In genomic region chr18:9712130-9712577, GRCh38 we compare ENCODE assay signal across 18 cellular contexts. TPM values are rescaled to one million over a fixed set of nuclear protein-coding genes. Genes with fewer than 3 reads are reported as not detected.
A peak's percentile ranks its signal among the peaks of the same experiment; 100 is the strongest.
DNase-seq lines count a peak whose midpoint lies in the region; ATAC-seq, FAIRE-seq and TF ChIP-seq lines count a peak whose summit lies in the region.
"Had no signal": no experiment of that assay in that cellular context is flagged by ENCODE, and none has a peak within 500 bp of the region (broad histone marks: within the 10 kb centered on the region; RNA-seq: fewer than 3 reads in every experiment).

No MANE protein-coding gene starts in this region.

- no peaks in the 10 kb centered on the region for H3K36me3 ChIP-seq in stomach
- H3K36me3 ChIP-seq: colonic mucosa, SJCRH30 had no signal

- H3K36me3 Mint-ChIP-seq in mesothelial cell of epicardium = no peaks in the 10 kb centered on the region
- H3K36me3 Mint-ChIP-seq in activated CD4-positive, alpha-beta T cell treated with anti-CD3 and anti-CD28 coated beads, Interleukin-2, amount 10 ng/mL, durations not matched to agents 7 days and 5 days (ENCODE audit: low read depth) = no peaks in the 10 kb centered on the region
- no peaks in the 10 kb centered on the region for H3K36me3 Mint-ChIP-seq in activated T-cell treated with anti-CD3 and anti-CD28 coated beads, Interleukin-2, amount 50 U/mL, for 4 hours (ENCODE audit: insufficient read depth)

- peaks cover 7 to 62% (median 31%) of the 10 kb centered on the region in 4 donors for H3K4me1 ChIP-seq in stomach
- H3K4me1 ChIP-seq: SJCRH30 had no signal

- no peak for TF ChIP-seq EP300 in stomach (IDR thresholded peaks at IDR 0.05)

- POLR2A ChIA-PET in activated CD4-positive, alpha-beta T cell treated with anti-CD3 and anti-CD28 coated beads, Interleukin-2, amount 10 ng/mL, durations not matched to agents 7 days and 5 days (lab: Charles Lee) = no interaction called here

- TF ChIP-seq CTCF in HL-60 (IDR thresholded peaks at IDR 0.05; ENCODE audit: insufficient read depth, low read length) (no peak), mesothelial cell of epicardium (IDR thresholded peaks at IDR 0.05; ENCODE audit: unreplicated experiment) (no peak), stomach (IDR thresholded peaks at IDR 0.05) (no peak)

- peaks cover 33% of the 10 kb centered on the region for H3K4me1 Mint-ChIP-seq in mesothelial cell of epicardium
- peaks cover 41% of the 10 kb centered on the region for H3K4me1 Mint-ChIP-seq in activated CD4-positive, alpha-beta T cell treated with anti-CD3 and anti-CD28 coated beads, Interleukin-2, amount 10 ng/mL, durations not matched to agents 7 days and 5 days
- H3K4me1 Mint-ChIP-seq in activated T-cell treated with anti-CD3 and anti-CD28 coated beads, Interleukin-2, amount 50 U/mL, for 4 hours (ENCODE audit: low read depth) = peaks cover 21% of the 10 kb centered on the region

- peak overlapping the region; percentile 3 for H3K27ac Mint-ChIP-seq in mesothelial cell of epicardium
- H3K27ac Mint-ChIP-seq in activated CD4-positive, alpha-beta T cell treated with anti-CD3 and anti-CD28 coated beads, Interleukin-2, amount 10 ng/mL, durations not matched to agents 7 days and 5 days = no peak overlapping the region
- H3K27ac Mint-ChIP-seq: T-helper 2 cell treated with Interferon-gamma antibody and Interleukin-4, amounts not matched to agents 5 μg/mL and 100 μg/mL, for 36 hours had no signal

- CTCF ChIA-PET in activated CD4-positive, alpha-beta T cell treated with anti-CD3 and anti-CD28 coated beads, Interleukin-2, amount 10 ng/mL, durations not matched to agents 7 days and 5 days (lab: Charles Lee) = interaction anchor here (1.2 kb wide), 1 partner anchor 26 kb away, joined by 4 read pairs; no protein-coding TSS in a partner anchor

- peaks cover 14% of the 10 kb centered on the region for H3K27me3 Mint-ChIP-seq in mesothelial cell of epicardium (ENCODE audit: low read depth)
- H3K27me3 Mint-ChIP-seq in activated CD4-positive, alpha-beta T cell treated with anti-CD3 and anti-CD28 coated beads, Interleukin-2, amount 10 ng/mL, durations not matched to agents 7 days and 5 days = peaks cover 66% of the 10 kb centered on the region
- peaks cover 74% of the 10 kb centered on the region for H3K27me3 Mint-ChIP-seq in activated T-cell treated with anti-CD3 and anti-CD28 coated beads, Interleukin-2, amount 50 U/mL, for 4 hours (ENCODE audit: low read depth)

- H3K4me3 ChIP-seq in HL-60 (replicated peaks; ENCODE audit: insufficient read depth, low read length) (no peak overlapping the region), stomach (no peak overlapping the region)
- H3K4me3 ChIP-seq: colonic mucosa, SJCRH30 had no signal

- no peak for DNase-seq in HL-60 (ENCODE audit: low read depth in 1 of 2, low spot score in 1 of 2)
- DNase-seq in mesothelial cell of epicardium (ENCODE audit: low spot score in 2 of 2, unreplicated experiment in 2 of 2) = no peak
- no peak for DNase-seq in stomach
- DNase-seq in activated CD4-positive, alpha-beta T cell treated with anti-CD3 and anti-CD28 coated beads, Interleukin-2, amount 10 ng/mL, durations not matched to agents 7 days and 5 days = no peak
- no peak for DNase-seq in frontal cortex (ENCODE audit: low spot score in 2 of 2)
- no peak for DNase-seq in activated T-cell treated with anti-CD3 and anti-CD28 coated beads, Interleukin-2, amount 50 U/mL, for 4 hours
- DNase-seq: activated gamma-delta T cell treated with Interleukin-2 at 50 U/mL for 16 hours; Caco-2; colonic mucosa; naive thymus-derived CD8-positive, alpha-beta T cell; NCI-H1048; NCI-H2107; NCI-H526; SJCRH30 had no signal

- ATAC-seq in GM19455 (IDR thresholded peaks at IDR 0.05; ENCODE audit: unreplicated experiment) = no peak
- no peak for ATAC-seq in activated T-cell treated with anti-CD3 and anti-CD28 coated beads, Interleukin-2, amount 50 U/mL, for 4 hours
- ATAC-seq: naive thymus-derived CD8-positive, alpha-beta T cell had no signal

- H3K27me3 ChIP-seq in HL-60 (ENCODE audit: insufficient read depth, poor library complexity, severe bottlenecking) (no peaks in the 10 kb centered on the region), stomach (peaks cover 0 to 6% (median 5%) of the 10 kb centered on the region in 3 donors)
- H3K27me3 ChIP-seq: SJCRH30 had no signal

- no peak overlapping the region for H3K4me3 Mint-ChIP-seq in mesothelial cell of epicardium
- H3K4me3 Mint-ChIP-seq in activated CD4-positive, alpha-beta T cell treated with anti-CD3 and anti-CD28 coated beads, Interleukin-2, amount 10 ng/mL, durations not matched to agents 7 days and 5 days = no peak overlapping the region
- H3K4me3 Mint-ChIP-seq in activated T-cell treated with anti-CD3 and anti-CD28 coated beads, Interleukin-2, amount 50 U/mL, for 4 hours = no peak overlapping the region

- TF ChIP-seq POLR2A in stomach (IDR thresholded peaks at IDR 0.05) = no peak

- no peaks in the 10 kb centered on the region for H3K9me3 Mint-ChIP-seq in mesothelial cell of epicardium
- H3K9me3 Mint-ChIP-seq in activated CD4-positive, alpha-beta T cell treated with anti-CD3 and anti-CD28 coated beads, Interleukin-2, amount 10 ng/mL, durations not matched to agents 7 days and 5 days = no peaks in the 10 kb centered on the region
- H3K9me3 Mint-ChIP-seq in activated T-cell treated with anti-CD3 and anti-CD28 coated beads, Interleukin-2, amount 50 U/mL, for 4 hours = no peaks in the 10 kb centered on the region
- H3K9me3 Mint-ChIP-seq: T-helper 2 cell treated with Interferon-gamma antibody and Interleukin-4, amounts not matched to agents 5 μg/mL and 100 μg/mL, for 36 hours had no signal

- intact Hi-C loops in stomach (cut with DNase I; ENCODE audit: low total_unique reads) = no loop called here

- FAIRE-seq in frontal cortex (lab: Jason Lieb, UNC) = no peak

- WGBS in stomach, 5 donors = 34 to 43% (median 37%) methylated on average over 5 of the region's 5 CpGs

- H3K27ac ChIP-seq in HL-60 (replicated peaks) (peak overlapping the region; percentile 64), cingulate gyrus (ENCODE audit: low read depth, low read length) (peak overlapping the region; percentile 4), stomach (peak overlapping the region in 3 of 5 donors; percentile 15 to 87 (median 47))
- H3K27ac ChIP-seq: colonic mucosa, epithelial cell of prostate, SJCRH30 had no signal

- H3K9me3 ChIP-seq in stomach = no peaks in the 10 kb centered on the region
- H3K9me3 ChIP-seq: Caco-2, colonic mucosa, SJCRH30 had no signal

RNA-seq across cellular contexts. Expression of gene RAB31, which starts 4.1 kb away (rescaled TPM):
- total RNA-seq in mesothelial cell of epicardium = 20.0 to 21.8 TPM (median 21.8 TPM) in 3 replicates
- total RNA-seq in stomach = 10 to 100 TPM; 10.1 to 65.5 (median 47.8) TPM
- polyA plus RNA-seq in stomach = 10 to 100 TPM; 20.4 to 52.2 (median 25.8) TPM
- total RNA-seq in activated CD4-positive, alpha-beta T cell treated with anti-CD3 and anti-CD28 coated beads, Interleukin-2, amount 10 ng/mL, durations not matched to agents 7 days and 5 days = 1 to 10 TPM in 1 of 2 experiments, under 1 TPM in 1; 0.92 to 1.3 TPM
- total RNA-seq in frontal cortex = 37.5 TPM
- total RNA-seq in activated T-cell treated with anti-CD3 and anti-CD28 coated beads, Interleukin-2, amount 50 U/mL, for 4 hours = 1 to 10 TPM in 2 of 3 donors, under 1 TPM in 1; 0.40 to 1.8 (median 1.2) TPM

Comparison
In these comparisons a context has a peak if more than half of its experiments do, and no peak if none do; other contexts are left out.
1. H3K27ac ChIP-seq: peak in every context shown above with its lines; median percentile 64 in HL-60; 47 in stomach; 4 in cingulate gyrus.